Comparison of ENCODE assay signal across 28 cellular contexts in the genomic region with DNA sequence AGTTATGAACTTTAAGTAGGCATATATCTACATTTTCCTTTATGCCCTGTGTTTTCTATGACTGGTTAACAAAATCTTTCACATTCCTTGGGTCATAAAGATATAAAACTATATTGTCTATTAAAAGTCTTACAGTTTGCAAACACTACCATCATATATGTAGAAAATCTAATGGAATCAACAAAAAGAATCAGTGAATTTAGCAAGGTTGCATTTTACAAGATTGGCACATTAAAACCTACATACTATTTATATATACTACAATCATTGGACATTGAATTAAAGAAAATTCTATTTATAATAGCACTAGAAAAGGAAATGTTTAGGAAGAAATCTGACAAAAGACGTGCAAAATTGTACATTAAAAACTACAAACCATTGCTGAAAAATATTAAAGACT.
"Had no signal": no experiment of that assay in that cellular context is flagged by ENCODE, and none has a peak within 500 bp of the region (broad histone marks: within the 10 kb centered on the region; RNA-seq: fewer than 3 reads in every experiment).

No MANE protein-coding gene starts in this region.

- H3K4me2 ChIP-seq: hepatocyte had no signal

- H3K4me1 ChIP-seq: colonic mucosa, esophagus squamous epithelium, gastrocnemius medialis, heart left ventricle, left lung, lower lobe of right lung had no signal

- H3K9me3 Mint-ChIP-seq: dendritic cell treated with granulocyte-macrophage colony-stimulating factor and Interleukin-4, amounts not matched to agents 40 ng/mL and 50 ng/mL, for 4 days; effector memory CD8-positive, alpha-beta T cell; endodermal cell; immature natural killer cell; mesothelial cell of epicardium; naive thymus-derived CD4-positive, alpha-beta T cell had no signal

- DNase-seq: colonic mucosa; cortex of kidney; effector CD8-positive, alpha-beta T cell; effector memory CD8-positive, alpha-beta T cell; endodermal cell; erythroblast; esophagus squamous epithelium; foreskin fibroblast; foreskin melanocyte; gastrocnemius medialis; heart left ventricle; hypothalamus; immature natural killer cell; islet precursor cell; kidney; kidney glomerular epithelial cell; left lung; left ventricle myocardium superior; lower lobe of right lung; mesenchymal stem cell; mucosa of descending colon; naive thymus-derived CD4-positive, alpha-beta T cell had no signal

- H3K4me3 ChIP-seq: colonic mucosa, esophagus squamous epithelium, gastrocnemius medialis, heart left ventricle, hepatocyte, left lung, lower lobe of right lung, mucosa of descending colon had no signal

- H3K4me1 Mint-ChIP-seq: endodermal cell; immature natural killer cell; mesothelial cell of epicardium; naive thymus-derived CD4-positive, alpha-beta T cell had no signal

- H3K36me3 Mint-ChIP-seq: mesothelial cell of epicardium; naive thymus-derived CD4-positive, alpha-beta T cell had no signal

- H3K27me3 Mint-ChIP-seq: dendritic cell treated with granulocyte-macrophage colony-stimulating factor and Interleukin-4, amounts not matched to agents 40 ng/mL and 50 ng/mL, for 4 days; effector memory CD8-positive, alpha-beta T cell; naive thymus-derived CD4-positive, alpha-beta T cell had no signal

- H3K27me3 ChIP-seq: colonic mucosa, esophagus squamous epithelium, gastrocnemius medialis, heart left ventricle, hepatocyte, left lung had no signal

- H3K27ac ChIP-seq: colonic mucosa, epithelial cell of prostate, esophagus squamous epithelium, gastrocnemius medialis, heart left ventricle, hepatocyte, left lung, lower lobe of right lung had no signal

- H2AFZ ChIP-seq: hepatocyte had no signal

- FAIRE-seq: endometrium, kidney had no signal

- H3K4me3 Mint-ChIP-seq: dendritic cell treated with granulocyte-macrophage colony-stimulating factor and Interleukin-4, amounts not matched to agents 40 ng/mL and 50 ng/mL, for 4 days; effector memory CD8-positive, alpha-beta T cell; endodermal cell; immature natural killer cell; mesothelial cell of epicardium; naive thymus-derived CD4-positive, alpha-beta T cell had no signal

- H3K27ac Mint-ChIP-seq: dendritic cell treated with granulocyte-macrophage colony-stimulating factor and Interleukin-4, amounts not matched to agents 40 ng/mL and 50 ng/mL, for 4 days; effector memory CD8-positive, alpha-beta T cell; endodermal cell; immature natural killer cell; mesothelial cell of epicardium; naive thymus-derived CD4-positive, alpha-beta T cell had no signal

- ATAC-seq: effector memory CD8-positive, alpha-beta T cell; esophagus mucosa; gastrocnemius medialis; heart left ventricle; left lung; left ventricle myocardium superior; lower lobe of right lung; mucosa of descending colon; naive thymus-derived CD4-positive, alpha-beta T cell had no signal

- H3K9me3 ChIP-seq: colonic mucosa, esophagus squamous epithelium, gastrocnemius medialis, left lung, lower lobe of right lung, mucosa of descending colon had no signal

- H3K36me3 ChIP-seq: colonic mucosa, esophagus squamous epithelium, gastrocnemius medialis, heart left ventricle, left lung, lower lobe of right lung had no signal
